8 cellular contexts compared by ENCODE assay signal in the genomic region with DNA sequence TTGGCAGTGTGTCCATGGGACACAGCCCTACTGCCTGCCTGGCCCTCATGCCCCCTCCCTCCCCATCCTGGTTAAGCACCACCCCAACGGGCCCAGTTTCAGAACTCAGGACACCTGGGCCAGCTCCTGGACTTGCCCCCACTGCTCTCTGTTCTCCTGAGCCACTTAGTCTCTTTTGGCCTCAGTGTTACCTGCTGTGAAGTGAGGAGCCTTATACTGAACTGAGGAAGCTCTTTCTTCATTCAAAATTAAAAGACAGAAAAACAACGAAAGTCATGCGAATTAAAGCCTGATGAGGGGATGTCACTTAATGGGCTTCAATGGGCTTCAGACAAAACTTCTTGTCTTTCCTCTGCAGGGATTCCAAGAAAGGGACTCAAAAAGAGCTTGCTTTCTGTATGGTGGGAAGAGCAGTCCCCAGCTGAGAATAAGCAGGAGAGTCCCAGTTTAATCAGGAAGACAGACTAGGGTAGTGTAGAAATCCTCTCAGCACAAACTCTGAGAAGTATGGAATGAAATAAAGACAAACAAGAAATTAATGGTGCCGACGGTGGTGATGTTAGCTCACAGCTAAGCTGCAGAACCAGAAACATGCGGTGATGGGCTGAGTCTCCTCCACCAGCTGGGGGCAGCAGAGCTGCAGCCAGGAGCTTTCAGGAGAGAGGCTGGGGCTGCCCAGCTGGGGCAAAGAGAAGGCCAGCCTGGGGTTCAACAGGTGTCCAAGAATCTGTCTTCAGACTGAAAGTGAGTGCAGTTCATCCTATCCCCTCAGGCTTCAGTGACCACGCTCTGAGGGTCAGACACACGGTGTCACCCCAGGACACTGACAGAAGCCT.
A peak's percentile ranks its signal among the peaks of the same experiment; 100 is the strongest.
DNase-seq lines count a peak whose midpoint lies in the region; ATAC-seq, FAIRE-seq and TF ChIP-seq lines count a peak whose summit lies in the region.

No MANE protein-coding gene starts in this region.

- H3K27ac ChIP-seq in foreskin keratinocyte = no peak overlapping the region

- POLR2A ChIA-PET in activated CD8-positive, alpha-beta T cell treated with anti-CD3 and anti-CD28 coated beads, Interleukin-2, amount 10 ng/mL, durations not matched to agents 7 days and 5 days (lab: Charles Lee) = no interaction called here

- no peak overlapping the region for H3K27ac Mint-ChIP-seq in activated CD8-positive, alpha-beta T cell treated with anti-CD3 and anti-CD28 coated beads, Interleukin-2, amount 10 ng/mL, durations not matched to agents 7 days and 5 days

- no peak overlapping the region for H3K4me3 Mint-ChIP-seq in activated CD8-positive, alpha-beta T cell treated with anti-CD3 and anti-CD28 coated beads, Interleukin-2, amount 10 ng/mL, durations not matched to agents 7 days and 5 days

- peaks cover 27% of the 10 kb centered on the region for H3K27me3 Mint-ChIP-seq in activated CD8-positive, alpha-beta T cell treated with anti-CD3 and anti-CD28 coated beads, Interleukin-2, amount 10 ng/mL, durations not matched to agents 7 days and 5 days (ENCODE audit: low read depth)

- H3K27me3 ChIP-seq in foreskin keratinocyte = no peaks in the 10 kb centered on the region

- ATAC-seq in activated CD8-positive, alpha-beta T cell treated with anti-CD3 and anti-CD28 coated beads, Interleukin-2, amount 10 ng/mL, durations not matched to agents 7 days and 5 days = peak; percentile 74
- ATAC-seq in foreskin keratinocyte = peak; percentile 63
- ATAC-seq in HG02852 (IDR thresholded peaks at IDR 0.05; ENCODE audit: unreplicated experiment) = no peak
- ATAC-seq in GM21786 (IDR thresholded peaks at IDR 0.05; ENCODE audit: unreplicated experiment) = no peak

- CTCF ChIA-PET in activated CD8-positive, alpha-beta T cell treated with anti-CD3 and anti-CD28 coated beads, Interleukin-2, amount 10 ng/mL, durations not matched to agents 7 days and 5 days (lab: Charles Lee) = interaction anchor here (0.7 to 6.2 kb wide), 36 partner anchors 8 to 280 kb away, joined by 3 to 72 read pairs (median 3); no protein-coding TSS in a partner anchor

- H3K4me1 ChIP-seq in foreskin keratinocyte = no peaks in the 10 kb centered on the region

- DNase-seq in SHP77 (lab: John Stamatoyannopoulos, UW) (peak; percentile 8 to 15), SHP77 treated with DMSO at 0.1 percent for 48 hours (lab: John Stamatoyannopoulos, UW) (no peak), HTR-8/SVneo (ENCODE audit: insufficient read length, low spot score) (peak; percentile 3), foreskin keratinocyte (no peak)
- DNase-seq in activated CD8-positive, alpha-beta T cell treated with anti-CD3 and anti-CD28 coated beads, Interleukin-2, amount 10 ng/mL, durations not matched to agents 7 days and 5 days = peak; percentile 57
- DNase-seq in stimulated activated CD4-positive, alpha-beta T cell treated with anti-CD3 and anti-CD28 coated beads, Interleukin-12 subunit alpha, Interleukin-12 subunit beta, amount 100 ng/mL, for 4 hours = peak; percentile 23

- no peaks in the 10 kb centered on the region for H3K36me3 Mint-ChIP-seq in activated CD8-positive, alpha-beta T cell treated with anti-CD3 and anti-CD28 coated beads, Interleukin-2, amount 10 ng/mL, durations not matched to agents 7 days and 5 days (ENCODE audit: low read depth)

- TF ChIP-seq CTCF in foreskin keratinocyte (conservative IDR thresholded peaks at IDR 0.05) = peak; percentile 67

- H3K4me1 Mint-ChIP-seq in activated CD8-positive, alpha-beta T cell treated with anti-CD3 and anti-CD28 coated beads, Interleukin-2, amount 10 ng/mL, durations not matched to agents 7 days and 5 days (ENCODE audit: low read depth) = no peaks in the 10 kb centered on the region

- no peak for FAIRE-seq in HTR-8/SVneo (lab: Jason Lieb, UNC)

- H3K9me3 Mint-ChIP-seq in activated CD8-positive, alpha-beta T cell treated with anti-CD3 and anti-CD28 coated beads, Interleukin-2, amount 10 ng/mL, durations not matched to agents 7 days and 5 days (ENCODE audit: insufficient read depth) = no peaks in the 10 kb centered on the region

Comparison
In these comparisons a context has a peak if more than half of its experiments do, and no peak if none do; other contexts are left out.
1. DNase-seq: peak in SHP77 (2 of 2), HTR-8/SVneo (single experiment), activated CD8-positive, alpha-beta T cell treated with anti-CD3 and anti-CD28 coated beads, Interleukin-2, amount 10 ng/mL, durations not matched to agents 7 days and 5 days (single experiment) and stimulated activated CD4-positive, alpha-beta T cell treated with anti-CD3 and anti-CD28 coated beads, Interleukin-12 subunit alpha, Interleukin-12 subunit beta, amount 100 ng/mL, for 4 hours (single experiment); none in SHP77 treated with DMSO at 0.1 percent for 48 hours (single experiment) and foreskin keratinocyte (0 of 2).
2. ATAC-seq: peak in activated CD8-positive, alpha-beta T cell treated with anti-CD3 and anti-CD28 coated beads, Interleukin-2, amount 10 ng/mL, durations not matched to agents 7 days and 5 days (single experiment) and foreskin keratinocyte (single experiment); none in HG02852 (single experiment) and GM21786 (single experiment).